8 cellular contexts compared by ENCODE assay signal in the genomic region with DNA sequence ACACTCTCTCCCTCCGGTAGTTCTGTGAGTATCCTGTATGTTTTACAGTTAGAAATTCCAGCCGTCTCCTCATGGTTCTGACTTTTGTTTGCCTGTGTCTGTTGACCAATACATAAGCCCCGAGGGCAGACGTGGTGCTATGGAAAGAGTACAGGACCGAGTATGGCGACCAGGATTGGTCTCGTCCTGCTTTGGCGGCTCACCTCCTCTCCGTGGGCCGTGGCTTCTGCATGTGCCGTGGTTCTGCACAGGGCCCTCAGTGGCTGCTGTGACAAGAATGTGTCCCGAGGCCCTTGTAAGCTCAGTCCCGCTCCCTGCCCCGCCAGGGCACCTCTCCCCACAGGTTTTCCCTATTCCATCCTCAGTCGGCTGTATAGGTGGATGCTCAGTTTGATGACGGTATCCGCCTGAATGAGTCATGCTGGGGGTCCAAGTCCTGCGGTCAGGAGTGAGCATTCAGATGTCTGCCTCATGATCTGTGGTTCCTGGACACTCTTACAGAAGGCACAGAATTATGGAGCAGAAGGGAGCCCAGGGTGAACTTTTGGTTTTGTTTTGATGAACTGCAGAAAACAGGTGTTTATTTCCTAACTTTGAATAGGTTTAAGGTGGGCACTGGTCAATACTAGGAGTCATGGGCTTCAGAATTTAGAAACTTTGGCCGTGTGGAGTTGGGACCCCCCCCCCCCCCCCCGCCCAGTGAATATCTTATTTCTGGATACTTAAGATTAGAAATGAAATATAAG. TPM values are rescaled to one million over a fixed set of nuclear protein-coding genes. Genes with fewer than 3 reads are reported as not detected.
DNase-seq lines count a peak whose midpoint lies in the region; FAIRE-seq and TF ChIP-seq lines count a peak whose summit lies in the region.

No MANE protein-coding gene starts in this region.

- intact Hi-C loops in endothelial cell of umbilical vein (cut with micrococcal nuclease) (loop anchor here (5.0 kb wide), 1 partner anchor 37 kb away; the partner anchor contains the start of gene BIRC7), head of caudate nucleus (cut with DNase I) (no loop called here)

- H3K18ac ChIP-seq in neuronal stem cell (ENCODE audit: low read length), result no peak overlapping the region

- peak overlapping the region; percentile 91 for H3K9ac ChIP-seq in endothelial cell of umbilical vein (replicated peaks; ENCODE audit: extremely low read depth, insufficient read depth, low read length)
- H3K9ac ChIP-seq in neuronal stem cell (ENCODE audit: low read depth, low read length, poor library complexity), result peak overlapping the region; percentile 47

- no CpG with 5 or more reads among the region's 20 CpGs for WGBS in neuronal stem cell (ENCODE audit: extremely low coverage in 2 of 2, insufficient read length in 2 of 2, insufficient replicate concordance in 1 of 2), 2 donors

- POLR2A ChIA-PET in endothelial cell of umbilical vein (lab: Charles Lee), result no interaction called here

- H3K4me2 ChIP-seq in endothelial cell of umbilical vein (ENCODE audit: insufficient read depth, low read length) (peak overlapping the region; percentile 84), neuronal stem cell (ENCODE audit: insufficient read depth, low read length, poor library complexity, severe bottlenecking) (peak overlapping the region; percentile 34)

- H2BK120ac ChIP-seq in neuronal stem cell (ENCODE audit: low read depth, low read length), result no peak overlapping the region

- H2AFZ ChIP-seq in endothelial cell of umbilical vein (ENCODE audit: low read depth, low read length), result no peak overlapping the region
- no peak overlapping the region for H2AFZ ChIP-seq in neuronal stem cell (ENCODE audit: low read length)

- H3K9me3 ChIP-seq in endothelial cell of umbilical vein (replicated peaks; ENCODE audit: control insufficient read depth, insufficient read depth, low read length) (no peaks in the 10 kb centered on the region), neuronal stem cell (replicated peaks in 1 of 2; ENCODE audit: control insufficient read depth in 2 of 2, insufficient read depth in 1 of 2, low read depth in 1 of 2, low read length in 2 of 2) (no peaks in the 10 kb centered on the region)

- FAIRE-seq in endothelial cell of umbilical vein (lab: Jason Lieb, UNC), result peak; percentile 60
- FAIRE-seq in frontal cortex (lab: Jason Lieb, UNC), result no peak

- no peak overlapping the region for H2BK15ac ChIP-seq in neuronal stem cell (ENCODE audit: low read length)

- CTCF ChIA-PET in endothelial cell of umbilical vein (lab: Charles Lee), result interaction anchor here (1.6 to 3.5 kb wide), 3 partner anchors 10 to 51 kb away, joined by 4 to 25 read pairs (median 6); no protein-coding TSS in a partner anchor

- H3K27me3 ChIP-seq in endothelial cell of umbilical vein (ENCODE audit: control insufficient read depth in 2 of 2, insufficient read depth in 2 of 2, low read length in 2 of 2), result no peaks in the 10 kb centered on the region
- no peaks in the 10 kb centered on the region for H3K27me3 ChIP-seq in neuronal stem cell (ENCODE audit: control insufficient read depth in 3 of 3, insufficient read depth in 3 of 3, low read depth in 1 of 3, low read length in 3 of 3)

- DNase-seq in GM12864 (ENCODE audit: low read depth), result no peak
- DNase-seq in endothelial cell of umbilical vein (ENCODE audit: low read depth, low spot score), result peak; percentile 29
- DNase-seq in neuronal stem cell (ENCODE audit: low spot score), result no peak
- DNase-seq in Kasumi-1 (lab: John Stamatoyannopoulos, UW), result no peak
- DNase-seq in nucleus accumbens (lab: John Stamatoyannopoulos, UW), result no peak
- DNase-seq in frontal cortex (ENCODE audit: low spot score in 2 of 2), result no peak
- no peak for DNase-seq in head of caudate nucleus

- H3K36me3 ChIP-seq in endothelial cell of umbilical vein (ENCODE audit: control insufficient read depth in 2 of 2, extremely low read depth in 1 of 2, insufficient read depth in 2 of 2, low read length in 2 of 2), result peaks cover 0 to 29% of the 10 kb centered on the region in 2 experiments
- H3K36me3 ChIP-seq in neuronal stem cell (replicated peaks in 1 of 2; ENCODE audit: control insufficient read depth in 2 of 2, insufficient read depth in 2 of 2, low read length in 2 of 2), result peaks cover 25 to 33% of the 10 kb centered on the region in 2 donors

- H2BK5ac ChIP-seq in neuronal stem cell (ENCODE audit: low read length), result no peak overlapping the region

- H3K4ac ChIP-seq in neuronal stem cell (ENCODE audit: low read length), result no peak overlapping the region

- BruUV-seq in endothelial cell of umbilical vein (replicated peaks; lab: Mats Ljungman, UMichigan), result TSS peak; percentile 68

- peaks cover 47% of the 10 kb centered on the region for H3K79me2 ChIP-seq in endothelial cell of umbilical vein (ENCODE audit: control insufficient read depth, insufficient read depth, low read length)

- dilution Hi-C loops in endothelial cell of umbilical vein (cut with MboI; ENCODE audit: extremely low pct_ligation_motif_present, low sequenced_read_pairs), result no loop called here

- TF ChIP-seq CTCF in GM12864 (IDR thresholded peaks at IDR 0.05; ENCODE audit: low read depth, low read length, missing control alignments) (no peak), endothelial cell of umbilical vein (IDR thresholded peaks at IDR 0.05; ENCODE audit: extremely low read depth in 1 of 2, insufficient read depth in 1 of 2, low read depth in 1 of 2, low read length in 2 of 2) (no peak)

- no peak overlapping the region for H4K91ac ChIP-seq in neuronal stem cell (ENCODE audit: low read depth, low read length, poor library complexity)

- H4K20me1 ChIP-seq in endothelial cell of umbilical vein (replicated peaks; ENCODE audit: control insufficient read depth, extremely low read depth, insufficient read depth, low read length), result no peaks in the 10 kb centered on the region

- H3K14ac ChIP-seq in neuronal stem cell (ENCODE audit: low read length), result no peak overlapping the region

- peaks cover 6% of the 10 kb centered on the region for H3K4me1 ChIP-seq in endothelial cell of umbilical vein (ENCODE audit: control insufficient read depth, extremely low read depth, insufficient read depth, low read length)
- H3K4me1 ChIP-seq in neuronal stem cell (ENCODE audit: control insufficient read depth in 2 of 2, insufficient read depth in 1 of 2, low read depth in 1 of 2, low read length in 2 of 2), result peaks cover 4 to 24% of the 10 kb centered on the region in 2 donors

- H3K23ac ChIP-seq in neuronal stem cell (ENCODE audit: low read depth, low read length, poor library complexity), result peak overlapping the region; percentile 16

- no peak overlapping the region for H2BK12ac ChIP-seq in neuronal stem cell (ENCODE audit: low read length)

- peak overlapping the region; percentile 81 for H3K4me3 ChIP-seq in GM12864 (ENCODE audit: low read depth, low read length)
- peak overlapping the region; percentile 82 to 89 (median 87) for H3K4me3 ChIP-seq in endothelial cell of umbilical vein (replicated peaks in 1 of 3; ENCODE audit: insufficient read depth in 1 of 3, low read depth in 1 of 3, low read length in 3 of 3)
- peak overlapping the region; percentile 4 to 96 for H3K4me3 ChIP-seq in neuronal stem cell (ENCODE audit: low read length in 2 of 2)

- H3K79me1 ChIP-seq in neuronal stem cell (ENCODE audit: low read depth, low read length), result peaks cover 26% of the 10 kb centered on the region

- H4K8ac ChIP-seq in neuronal stem cell (ENCODE audit: low read depth, low read length), result no peak overlapping the region

- H3K9me1 ChIP-seq in endothelial cell of umbilical vein (replicated peaks; ENCODE audit: control insufficient read depth, extremely low read depth, insufficient read depth, low read length), result no peaks in the 10 kb centered on the region

- no peak overlapping the region for H3K27ac ChIP-seq in endothelial cell of umbilical vein (ENCODE audit: insufficient read depth, low read depth, low read length)
- no peak overlapping the region for H3K27ac ChIP-seq in neuronal stem cell (replicated peaks; ENCODE audit: low read length)

- no peak overlapping the region for H2AK5ac ChIP-seq in neuronal stem cell (ENCODE audit: low read depth, low read length)

- TF ChIP-seq POLR2A in endothelial cell of umbilical vein (IDR thresholded peaks at IDR 0.05; ENCODE audit: low read depth, low read length), result no peak

RNA-seq across cellular contexts. Expression of gene ARFGAP1, which starts 1.2 kb away (rescaled TPM):
- 160 TPM for polyA plus RNA-seq in PFSK-1 (2012; ENCODE audit: insufficient read length, low read depth)
- total RNA-seq in endothelial cell of umbilical vein, result 111 and 126 TPM in 2 replicates
- 93.7 and 115 TPM in 2 replicates for polyA plus RNA-seq in endothelial cell of umbilical vein
- 45.5 and 67.8 TPM in 2 replicates for polyA plus RNA-seq in endothelial cell of umbilical vein (2011; cell fraction: cytosol; rRNA removed)
- polyA plus RNA-seq in endothelial cell of umbilical vein (2011; cell fraction: nucleus; rRNA removed), result 472 and 496 TPM in 2 replicates
- 74.4 and 105 TPM in 2 replicates for polyA plus RNA-seq in endothelial cell of umbilical vein (2012)
- polyA minus RNA-seq in endothelial cell of umbilical vein, result 55.3 and 79.7 TPM in 2 replicates
- 47.7 TPM for polyA minus RNA-seq in endothelial cell of umbilical vein (2011; cell fraction: cytosol; rRNA and poly(A)+ RNA removed)
- 72.3 and 105 TPM in 2 replicates for polyA minus RNA-seq in endothelial cell of umbilical vein (2011; cell fraction: nucleus; rRNA and poly(A)+ RNA removed)
- polyA plus RNA-seq in neuronal stem cell (2013, experiment 1 of 2), result 60.7 TPM
- 56.3 TPM for polyA plus RNA-seq in neuronal stem cell (2013, experiment 2 of 2)
- 25.3 TPM for total RNA-seq in frontal cortex

RNA-seq across cellular contexts. Expression of gene COL20A1, which starts 19.2 kb away (rescaled TPM):
- 0.09 TPM for polyA plus RNA-seq in PFSK-1 (2012; ENCODE audit: insufficient read length, low read depth)
- not detected in 2 replicates for total RNA-seq in endothelial cell of umbilical vein
- polyA plus RNA-seq in endothelial cell of umbilical vein, result not detected in 2 replicates
- polyA plus RNA-seq in endothelial cell of umbilical vein (2011; cell fraction: cytosol; rRNA removed), result not detected in 2 replicates
- not detected in 2 replicates for polyA plus RNA-seq in endothelial cell of umbilical vein (2011; cell fraction: nucleus; rRNA removed)
- polyA plus RNA-seq in endothelial cell of umbilical vein (2012), result not detected in 2 replicates
- polyA minus RNA-seq in endothelial cell of umbilical vein, result not detected in 2 replicates
- not detected for polyA minus RNA-seq in endothelial cell of umbilical vein (2011; cell fraction: cytosol; rRNA and poly(A)+ RNA removed)
- not detected in 2 replicates for polyA minus RNA-seq in endothelial cell of umbilical vein (2011; cell fraction: nucleus; rRNA and poly(A)+ RNA removed)
- 0.13 TPM for polyA plus RNA-seq in neuronal stem cell (2013, experiment 1 of 2)
- 0.08 TPM for polyA plus RNA-seq in neuronal stem cell (2013, experiment 2 of 2)
- total RNA-seq in frontal cortex, result 4.1 TPM

RNA-seq across cellular contexts. Expression of gene NKAIN4, which starts 19.5 kb away (rescaled TPM):
- 4.0 TPM for polyA plus RNA-seq in PFSK-1 (2012; ENCODE audit: insufficient read length, low read depth)
- total RNA-seq in endothelial cell of umbilical vein (not detected in 2 replicates), frontal cortex (14.7 TPM)
- polyA plus RNA-seq in endothelial cell of umbilical vein, result 0.04 TPM in 1 of 2 replicates, not detected in the other
- not detected in 2 replicates for polyA plus RNA-seq in endothelial cell of umbilical vein (2011; cell fraction: cytosol; rRNA removed)
- polyA plus RNA-seq in endothelial cell of umbilical vein (2011; cell fraction: nucleus; rRNA removed), result not detected in 2 replicates
- polyA plus RNA-seq in endothelial cell of umbilical vein (2012), result not detected in 2 replicates
- not detected in 2 replicates for polyA minus RNA-seq in endothelial cell of umbilical vein
- not detected for polyA minus RNA-seq in endothelial cell of umbilical vein (2011; cell fraction: cytosol; rRNA and poly(A)+ RNA removed)
- not detected in 2 replicates for polyA minus RNA-seq in endothelial cell of umbilical vein (2011; cell fraction: nucleus; rRNA and poly(A)+ RNA removed)
- polyA plus RNA-seq in neuronal stem cell (2013, experiment 1 of 2), result 39.2 TPM
- polyA plus RNA-seq in neuronal stem cell (2013, experiment 2 of 2), result 40.2 TPM

RNA-seq across cellular contexts. Expression of gene BIRC7, which starts 38.1 kb away (rescaled TPM):
- polyA plus RNA-seq in PFSK-1 (2012; ENCODE audit: insufficient read length, low read depth), result 11.5 TPM
- total RNA-seq in endothelial cell of umbilical vein, result not detected in 2 replicates
- not detected in 2 replicates for polyA plus RNA-seq in endothelial cell of umbilical vein
- polyA plus RNA-seq in endothelial cell of umbilical vein (2011; cell fraction: cytosol; rRNA removed), result not detected in 2 replicates
- polyA plus RNA-seq in endothelial cell of umbilical vein (2011; cell fraction: nucleus; rRNA removed), result not detected in 2 replicates
- polyA plus RNA-seq in endothelial cell of umbilical vein (2012), result not detected in 2 replicates
- polyA minus RNA-seq in endothelial cell of umbilical vein, result not detected in 2 replicates
- not detected for polyA minus RNA-seq in endothelial cell of umbilical vein (2011; cell fraction: cytosol; rRNA and poly(A)+ RNA removed)
- polyA minus RNA-seq in endothelial cell of umbilical vein (2011; cell fraction: nucleus; rRNA and poly(A)+ RNA removed), result not detected in 2 replicates
- polyA plus RNA-seq in neuronal stem cell (2013, experiment 1 of 2), result 0.03 TPM
- polyA plus RNA-seq in neuronal stem cell (2013, experiment 2 of 2), result 0.06 TPM
- total RNA-seq in frontal cortex, result not detected

RNA-seq across cellular contexts. Expression of gene YTHDF1, which starts 57.9 kb away (rescaled TPM):
- polyA plus RNA-seq in PFSK-1 (2012; ENCODE audit: insufficient read length, low read depth), result 37.5 TPM
- total RNA-seq in endothelial cell of umbilical vein, result 41.1 and 44.4 TPM in 2 replicates
- 22.3 and 25.2 TPM in 2 replicates for polyA plus RNA-seq in endothelial cell of umbilical vein
- 27.9 and 28.5 TPM in 2 replicates for polyA plus RNA-seq in endothelial cell of umbilical vein (2011; cell fraction: cytosol; rRNA removed)
- polyA plus RNA-seq in endothelial cell of umbilical vein (2011; cell fraction: nucleus; rRNA removed), result 29.8 and 37.1 TPM in 2 replicates
- polyA plus RNA-seq in endothelial cell of umbilical vein (2012), result 35.4 and 36.5 TPM in 2 replicates
- polyA minus RNA-seq in endothelial cell of umbilical vein, result 24.0 and 28.1 TPM in 2 replicates
- 41.0 TPM for polyA minus RNA-seq in endothelial cell of umbilical vein (2011; cell fraction: cytosol; rRNA and poly(A)+ RNA removed)
- polyA minus RNA-seq in endothelial cell of umbilical vein (2011; cell fraction: nucleus; rRNA and poly(A)+ RNA removed), result 13.5 and 13.8 TPM in 2 replicates
- 33.5 TPM for polyA plus RNA-seq in neuronal stem cell (2013, experiment 1 of 2)
- 33.7 TPM for polyA plus RNA-seq in neuronal stem cell (2013, experiment 2 of 2)
- 20.4 TPM for total RNA-seq in frontal cortex

Comparison
In these comparisons a context has a peak if more than half of its experiments do, and no peak if none do; other contexts are left out.
1. RNA of gene NKAIN4, which starts 19.5 kb away (total RNA-seq): 14.7 TPM in frontal cortex (single experiment); not detected in endothelial cell of umbilical vein; every median in the first group is over 10 times any median in the second.
2. Peak in every context shown above with its lines, with median percentiles within 50 percentile points of each other: H3K4me3 ChIP-seq.